In the genomic region with DNA sequence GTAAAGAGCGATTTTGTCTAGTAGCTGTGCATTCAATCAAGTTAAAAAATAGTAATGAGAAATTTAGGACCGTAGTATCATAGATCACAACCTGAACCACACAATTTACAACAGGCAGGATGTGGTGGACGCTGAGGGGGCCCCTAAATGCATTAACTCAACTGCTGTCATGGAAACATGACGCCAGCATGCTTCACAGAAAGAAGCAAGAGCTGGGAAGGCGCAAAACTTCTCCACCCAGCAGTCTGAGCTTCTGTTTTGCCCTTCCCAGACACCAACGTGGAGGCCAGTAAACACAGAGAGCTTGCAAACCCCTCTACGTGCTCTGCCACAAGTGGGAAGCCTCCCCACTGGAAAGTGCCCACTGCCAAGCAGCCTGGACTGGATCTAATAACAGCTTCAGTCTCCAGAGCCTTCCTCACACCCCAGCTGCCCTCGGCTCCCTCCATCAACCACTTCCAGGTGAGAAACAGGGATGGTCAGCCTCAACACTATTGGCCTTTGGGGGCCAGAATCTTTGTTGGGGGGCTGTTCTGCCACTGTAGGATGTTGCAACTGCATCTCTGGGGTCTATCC, we compare ENCODE assay signal across 8 cellular contexts.
A peak's percentile ranks its signal among the peaks of the same experiment; 100 is the strongest.
DNase-seq lines count a peak whose midpoint lies in the region; ATAC-seq lines count a peak whose summit lies in the region.

No MANE protein-coding gene starts in this region.

- no peaks in the 10 kb centered on the region for H3K9me3 ChIP-seq in stomach smooth muscle (ENCODE audit: control insufficient read depth in 2 of 2, low read length in 2 of 2)

- H3K4me3 ChIP-seq in stomach smooth muscle (ENCODE audit: low read length in 2 of 2): no peak overlapping the region

- no peaks in the 10 kb centered on the region for H3K27me3 ChIP-seq in stomach smooth muscle (ENCODE audit: control insufficient read depth in 1 of 2, insufficient read depth in 2 of 2, low read length in 2 of 2)

- no peak overlapping the region for H3K9ac ChIP-seq in stomach smooth muscle (ENCODE audit: low read length in 2 of 2)

- no peaks in the 10 kb centered on the region for H3K36me3 ChIP-seq in stomach smooth muscle (ENCODE audit: control insufficient read depth in 2 of 2, insufficient read depth in 2 of 2, low read length in 2 of 2)

- DNase-seq in Daoy (ENCODE audit: low read depth): peak; percentile 78
- DNase-seq in activated CD4-positive, alpha-beta T cell treated with anti-CD3 and anti-CD28 coated beads for 1 hour: peak; percentile 52
- DNase-seq in Right ventricle myocardium superior: peak; percentile 44
- DNase-seq in ureter (ENCODE audit: low spot score): no peak
- no peak for DNase-seq in NCI-H1930 (lab: John Stamatoyannopoulos, UW)

- peak; percentile 71 for ATAC-seq in HG02973 (IDR thresholded peaks at IDR 0.05; ENCODE audit: unreplicated experiment)
- peak; percentile 45 for ATAC-seq in Right ventricle myocardium superior (ENCODE audit: poor library complexity)
- ATAC-seq in HG02840 (IDR thresholded peaks at IDR 0.05; ENCODE audit: low FRiP score, unreplicated experiment): no peak

- intact Hi-C loops in Right ventricle myocardium superior (cut with DNase I): loop anchor here (10.0 kb wide), 1 partner anchor 134 kb away; no protein-coding TSS in a partner anchor

- H3K4me1 ChIP-seq in stomach smooth muscle (ENCODE audit: control insufficient read depth, insufficient read depth, low read length): peaks cover 13% of the 10 kb centered on the region

- H3K27ac ChIP-seq in stomach smooth muscle (ENCODE audit: low read length): peak overlapping the region; percentile 37

Comparison
In these comparisons a context has a peak if more than half of its experiments do, and no peak if none do; other contexts are left out.
1. DNase-seq: peak in Daoy (single experiment), activated CD4-positive, alpha-beta T cell treated with anti-CD3 and anti-CD28 coated beads for 1 hour (single experiment) and Right ventricle myocardium superior (single experiment); none in ureter (single experiment) and NCI-H1930 (0 of 2).